13 cellular contexts compared by ENCODE assay signal in genomic region chr14:70995671-70996070, GRCh38.
DNase-seq lines count a peak whose midpoint lies in the region; ATAC-seq and TF ChIP-seq lines count a peak whose summit lies in the region.
"Had no signal": no experiment of that assay in that cellular context is flagged by ENCODE, and none has a peak within 500 bp of the region (broad histone marks: within the 10 kb centered on the region; RNA-seq: fewer than 3 reads in every experiment).

No MANE protein-coding gene starts in this region.

- H3K9me3 Mint-ChIP-seq in type B pancreatic cell, result no peaks in the 10 kb centered on the region

- in situ Hi-C loops in ACHN (cut with HindIII; ENCODE audit: low pct_ligation_motif_present, low pct_unique_long_range_greater_than_20kb, low sequenced_read_pairs), result no loop called here

- no peaks in the 10 kb centered on the region for H3K27me3 Mint-ChIP-seq in type B pancreatic cell

- H3K36me3 ChIP-seq in Peyer's patch, result peaks cover 0 to 5% (median 0%) of the 10 kb centered on the region in 3 donors

- ATAC-seq in HG03039 (IDR thresholded peaks at IDR 0.05; ENCODE audit: unreplicated experiment), result no peak

- H3K27ac ChIP-seq in Peyer's patch, result no peak overlapping the region
- H3K27ac ChIP-seq: thoracic aorta had no signal

- no peak for TF ChIP-seq POLR2A in Peyer's patch (IDR thresholded peaks at IDR 0.05)

- H3K27me3 ChIP-seq in Peyer's patch, result no peaks in the 10 kb centered on the region

- H3K4me3 Mint-ChIP-seq in type B pancreatic cell, result no peak overlapping the region

- H3K9me3 ChIP-seq in Peyer's patch, result no peaks in the 10 kb centered on the region
- H3K9me3 ChIP-seq: thoracic aorta had no signal

- H3K27ac Mint-ChIP-seq in type B pancreatic cell, result no peak overlapping the region

- peaks cover 13% of the 10 kb centered on the region for H3K36me3 Mint-ChIP-seq in type B pancreatic cell

- peaks cover 6% of the 10 kb centered on the region for H3K4me1 Mint-ChIP-seq in type B pancreatic cell (ENCODE audit: unreplicated experiment)

- H3K4me1 ChIP-seq in Peyer's patch, result peaks cover 0 to 5% (median 0%) of the 10 kb centered on the region in 4 donors

- H3K4me3 ChIP-seq in Peyer's patch, result no peak overlapping the region
- no peak overlapping the region for H3K4me3 ChIP-seq in epithelial cell of esophagus (ENCODE audit: low read length)
- H3K4me3 ChIP-seq: thoracic aorta had no signal

- DNase-seq in ACHN, result peak; percentile 16
- DNase-seq in ELR (ENCODE audit: low read depth), result peak; percentile 15
- DNase-seq in Peyer's patch, result peak in 2 of 3 donors; percentile 62 to 76
- DNase-seq in epithelial cell of esophagus (ENCODE audit: low read depth), result peak; percentile 28
- DNase-seq in type B pancreatic cell (ENCODE audit: extremely low spot score, unreplicated experiment), result no peak
- DNase-seq in activated gamma-delta T cell treated with Interleukin-2 at 50 U/mL for 16 hours, result no peak
- DNase-seq in activated CD8-positive, alpha-beta memory T cell treated with anti-CD3 and anti-CD28 coated beads, Interleukin-2, amount 50 U/mL, for 48 hours, result no peak
- DNase-seq: activated CD4-positive, alpha-beta T cell treated with anti-CD3 and anti-CD28 coated beads, Interleukin-2, amount 50 U/mL, for 48 hours; AML-193; KBM-7; NCI-H187 had no signal

- TF ChIP-seq CTCF in Peyer's patch (IDR thresholded peaks at IDR 0.05), result no peak
- TF ChIP-seq CTCF in epithelial cell of esophagus (IDR thresholded peaks at IDR 0.05; ENCODE audit: insufficient read depth, low read depth, low read length, missing control alignments), result no peak
- no peak for TF ChIP-seq CTCF in type B pancreatic cell (conservative IDR thresholded peaks at IDR 0.05)

Comparison
In these comparisons a context has a peak if more than half of its experiments do, and no peak if none do; other contexts are left out.
1. DNase-seq: peak in ACHN (single experiment), ELR (single experiment), Peyer's patch (2 of 3) and epithelial cell of esophagus (single experiment); none in type B pancreatic cell (single experiment), activated gamma-delta T cell treated with Interleukin-2 at 50 U/mL for 16 hours (single experiment) and activated CD8-positive, alpha-beta memory T cell treated with anti-CD3 and anti-CD28 coated beads, Interleukin-2, amount 50 U/mL, for 48 hours (single experiment).